In the genomic region with DNA sequence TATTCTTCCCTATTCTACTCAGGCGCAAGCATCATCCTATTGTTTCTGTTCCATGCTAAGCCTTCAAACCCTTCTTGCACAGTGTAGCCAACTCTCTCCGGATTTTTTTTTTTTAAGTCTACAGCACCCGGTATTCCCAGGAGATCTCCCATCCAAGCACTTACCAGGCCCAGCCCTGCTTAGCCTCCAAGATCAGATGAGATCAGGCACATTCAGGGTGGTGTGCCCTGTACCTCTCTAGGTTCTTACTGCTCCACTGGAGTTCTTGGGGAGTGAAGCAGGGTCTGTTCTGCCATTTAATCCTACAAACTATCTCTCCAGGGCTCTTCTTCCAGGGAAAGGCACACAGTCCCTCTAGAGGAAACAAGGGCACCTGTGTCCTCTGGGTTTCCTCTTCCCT, we compare ENCODE assay signal across 22 cellular contexts. TPM values are rescaled to one million over a fixed set of nuclear protein-coding genes. Genes with fewer than 3 reads are reported as not detected.
A peak's percentile ranks its signal among the peaks of the same experiment; 100 is the strongest.
DNase-seq lines count a peak whose midpoint lies in the region; ATAC-seq, FAIRE-seq and TF ChIP-seq lines count a peak whose summit lies in the region.
"Had no signal": no experiment of that assay in that cellular context is flagged by ENCODE, and none has a peak within 500 bp of the region (broad histone marks: within the 10 kb centered on the region; RNA-seq: fewer than 3 reads in every experiment).

No MANE protein-coding gene starts in this region.

- no peak overlapping the region for H3K27ac Mint-ChIP-seq in CD4-positive, alpha-beta T cell

- no peaks in the 10 kb centered on the region for H3K36me3 ChIP-seq in Panc1 (ENCODE audit: control insufficient read depth, insufficient read depth, low read length)
- H3K36me3 ChIP-seq in thoracic aorta: no peaks in the 10 kb centered on the region

- no peaks in the 10 kb centered on the region for H3K36me3 Mint-ChIP-seq in CD4-positive, alpha-beta T cell (ENCODE audit: low read depth)

- H3K4me1 ChIP-seq in Panc1 (ENCODE audit: control insufficient read depth, insufficient read depth, low read length) (no peaks in the 10 kb centered on the region), thoracic aorta (ENCODE audit: control insufficient read depth in 1 of 2, low read depth in 2 of 2) (peaks cover 0 to 4% of the 10 kb centered on the region in 2 donors)

- no peak for FAIRE-seq in urothelium cell line (lab: Jason Lieb, UNC)
- FAIRE-seq: H1 had no signal

- H3K9me3 ChIP-seq in Panc1 (ENCODE audit: control insufficient read depth, insufficient read depth, low read depth, low read length) (no peaks in the 10 kb centered on the region), thoracic aorta (no peaks in the 10 kb centered on the region)
- H3K9me3 ChIP-seq in CD4-positive, alpha-beta T cell (ENCODE audit: control insufficient read depth, low read length): no peaks in the 10 kb centered on the region

- no peaks in the 10 kb centered on the region for H3K4me1 Mint-ChIP-seq in CD4-positive, alpha-beta T cell (ENCODE audit: low read depth)

- in situ Hi-C loops in Panc1 (cut with HindIII; ENCODE audit: low pct_unique_long_range_greater_than_20kb, low sequenced_read_pairs): no loop called here

- H3K27ac ChIP-seq in Panc1 (ENCODE audit: low read length): no peak overlapping the region
- H3K27ac ChIP-seq in thoracic aorta: no peak overlapping the region
- H3K27ac ChIP-seq in CD4-positive, alpha-beta T cell (ENCODE audit: low read depth, low read length): no peak overlapping the region
- H3K27ac ChIP-seq: C4-2B, SK-N-MC had no signal

- POLR2A ChIA-PET in Panc1 (lab: Charles Lee): interaction anchor here (0.6 to 1.0 kb wide), 3 partner anchors 23 to 99 kb away, joined by 4 read pairs; no protein-coding TSS in a partner anchor
- POLR2A ChIA-PET in CD4-positive, alpha-beta T cell (lab: Charles Lee): no interaction called here

- TF ChIP-seq CTCF in Panc1 (IDR thresholded peaks at IDR 0.05): no peak
- no peak for TF ChIP-seq CTCF in thoracic aorta (IDR thresholded peaks at IDR 0.05)
- TF ChIP-seq CTCF in CD4-positive, alpha-beta T cell (IDR thresholded peaks at IDR 0.05): no peak

- DNase-seq in NCI-H82 (lab: John Stamatoyannopoulos, UW) (peak; percentile 62), NCI-H82 treated with DMSO at 0.1 percent for 48 hours (lab: John Stamatoyannopoulos, UW; ENCODE audit: unreplicated experiment) (no peak), Panc1 (ENCODE audit: low read depth, low spot score) (no peak), islet precursor cell (peak; percentile 65), thoracic aorta (ENCODE audit: low spot score) (no peak), urothelium cell line (ENCODE audit: low spot score) (no peak), mesenteric fat pad (ENCODE audit: low spot score) (no peak)
- DNase-seq in CD4-positive, alpha-beta T cell: no peak
- DNase-seq: AML-193, DMS79, Kasumi-1, NCI-H1694, NCI-H2081, NCI-H2227 treated with DMSO at 0.1 percent for 48 hours, NCI-H524, NCI-H774, OCI-M1, RPMI8226, SHP77 had no signal

- no peak overlapping the region for H3K4me3 Mint-ChIP-seq in CD4-positive, alpha-beta T cell

- H3K9me3 Mint-ChIP-seq in CD4-positive, alpha-beta T cell: no peaks in the 10 kb centered on the region

- H3K4me3 ChIP-seq in Panc1 (ENCODE audit: low read depth in 2 of 2, low read length in 2 of 2) (no peak overlapping the region), thoracic aorta (no peak overlapping the region)
- H3K4me3 ChIP-seq: SK-N-MC had no signal

- intact Hi-C loops in Panc1 (cut with micrococcal nuclease; ENCODE audit: unreplicated experiment): no loop called here
- intact Hi-C loops in CD4-positive, alpha-beta T cell (cut with DNase I, micrococcal nuclease): no loop called here

- ATAC-seq in Panc1: peak; percentile 45
- peak; percentile 28 for ATAC-seq in thoracic aorta (ENCODE audit: insufficient number of reproducible peaks, low FRiP score, low read depth)
- ATAC-seq in CD4-positive, alpha-beta T cell (ENCODE audit: poor library complexity): no peak

- no peaks in the 10 kb centered on the region for H3K27me3 ChIP-seq in Panc1 (ENCODE audit: control insufficient read depth, insufficient read depth, low read length)
- no peaks in the 10 kb centered on the region for H3K27me3 ChIP-seq in thoracic aorta (replicated peaks; ENCODE audit: insufficient read depth)
- H3K27me3 ChIP-seq in CD4-positive, alpha-beta T cell (ENCODE audit: control insufficient read depth, insufficient read depth, low read length): no peaks in the 10 kb centered on the region

- H3K27me3 Mint-ChIP-seq in CD4-positive, alpha-beta T cell: no peaks in the 10 kb centered on the region

- CTCF ChIA-PET in Panc1 (lab: Charles Lee): no interaction called here
- CTCF ChIA-PET in CD4-positive, alpha-beta T cell (lab: Charles Lee): interaction anchor here (0.7 kb wide), 1 partner anchor 1053 kb away, joined by 3 read pairs; no protein-coding TSS in a partner anchor

- no TSS peak for BruUV-seq in Panc1 (replicated peaks; lab: Mats Ljungman, UMichigan)

RNA-seq across cellular contexts. Expression of a gene that starts 14.9 kb away (rescaled TPM):
- total RNA-seq in Panc1 (2021; ENCODE audit: unreplicated experiment) (62.0 TPM), thoracic aorta (10 to 100 TPM; 31.5 to 44.6 TPM), mesenteric fat pad (43.0 TPM)
- 21.0 TPM for polyA plus RNA-seq in Panc1 (2012; ENCODE audit: insufficient read length)
- total RNA-seq in CD4-positive, alpha-beta T cell: 10 to 100 TPM; 58.3 to 61.0 TPM

Comparison
In these comparisons a context has a peak if more than half of its experiments do, and no peak if none do; other contexts are left out.
1. DNase-seq: peak in NCI-H82 (single experiment) and islet precursor cell (single experiment); none in NCI-H82 treated with DMSO at 0.1 percent for 48 hours (single experiment), Panc1 (single experiment), thoracic aorta (single experiment), CD4-positive, alpha-beta T cell (0 of 10), urothelium cell line (single experiment) and mesenteric fat pad (single experiment).